In the genomic region with DNA sequence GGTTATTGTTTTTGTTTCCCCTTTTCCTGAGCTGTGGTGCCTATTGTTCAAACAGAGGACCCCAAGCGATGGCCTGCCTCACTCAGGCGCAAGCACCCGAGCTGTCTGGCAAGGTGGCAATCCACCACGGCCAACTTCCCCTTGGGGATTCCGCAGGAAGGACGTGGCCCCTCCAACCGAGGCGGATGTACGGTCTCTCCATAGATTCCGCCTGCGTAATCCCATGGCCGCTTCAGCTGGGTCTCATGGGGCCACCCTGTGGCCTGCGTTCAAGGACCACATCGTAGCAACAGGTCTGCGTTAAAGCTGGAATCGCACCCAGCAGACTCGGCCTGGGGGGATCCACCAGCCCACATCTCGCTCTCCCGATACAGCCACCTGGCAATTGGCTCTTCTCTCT, we compare ENCODE assay signal across 20 cellular contexts.
A peak's percentile ranks its signal among the peaks of the same experiment; 100 is the strongest.
DNase-seq lines count a peak whose midpoint lies in the region; ATAC-seq, FAIRE-seq and TF ChIP-seq lines count a peak whose summit lies in the region.
"Had no signal": no experiment of that assay in that cellular context is flagged by ENCODE, and none has a peak within 500 bp of the region (broad histone marks: within the 10 kb centered on the region; RNA-seq: fewer than 3 reads in every experiment).

No MANE protein-coding gene starts in this region.

- no peak overlapping the region for H3K9ac ChIP-seq in IMR-90 (ENCODE audit: low read depth, low read length)
- no peak overlapping the region for H3K9ac ChIP-seq in H1 (replicated peaks in 1 of 4; ENCODE audit: extremely low read depth in 1 of 4, low read depth in 3 of 4, low read length in 3 of 4)

- TF ChIP-seq RAD21 in IMR-90 (IDR thresholded peaks at IDR 0.05; ENCODE audit: low read length) = no peak
- TF ChIP-seq RAD21 in H1 (IDR thresholded peaks at IDR 0.05 in 1 of 2, conservative IDR thresholded peaks at IDR 0.05 in 1 of 2; ENCODE audit: low read depth in 2 of 2, low read length in 2 of 2) = no peak

- H3K9me3 Mint-ChIP-seq in natural killer cell = no peaks in the 10 kb centered on the region
- H3K9me3 Mint-ChIP-seq: effector memory CD8-positive, alpha-beta T cell; T-helper 2 cell treated with Interferon-gamma antibody and Interleukin-4, amounts not matched to agents 5 μg/mL and 100 μg/mL, for 36 hours had no signal

- no peak for ATAC-seq in IMR-90 (ENCODE audit: low read depth)
- peak in 2 of 3 donors; percentile 46 to 52 for ATAC-seq in natural killer cell
- ATAC-seq in GM18867 (IDR thresholded peaks at IDR 0.05; ENCODE audit: unreplicated experiment) = no peak
- ATAC-seq in GM18520 (IDR thresholded peaks at IDR 0.05; ENCODE audit: unreplicated experiment) = no peak
- ATAC-seq: effector memory CD8-positive, alpha-beta T cell; HCT116 had no signal

- H3K27me3 Mint-ChIP-seq in natural killer cell (ENCODE audit: low read depth in 2 of 2) = peaks cover 27 to 29% of the 10 kb centered on the region in 2 donors

- no peak overlapping the region for H2AFZ ChIP-seq in IMR-90 (replicated peaks; ENCODE audit: low read length, poor library complexity)
- no peak overlapping the region for H2AFZ ChIP-seq in H1 (ENCODE audit: low read length)

- H2BK120ac ChIP-seq in IMR-90 (ENCODE audit: low read depth, low read length) (no peak overlapping the region), H1 (replicated peaks; ENCODE audit: low read depth, low read length) (no peak overlapping the region)

- H3K56ac ChIP-seq in IMR-90 (ENCODE audit: extremely low read depth, insufficient read depth, low read length) = no peak overlapping the region
- H3K56ac ChIP-seq in H1 (replicated peaks; ENCODE audit: insufficient read length, low read depth, low read length) = no peak overlapping the region

- WGBS in IMR-90 (ENCODE audit: extremely low coverage in 2 of 2, insufficient read length in 1 of 2), 2 experiments = 95% methylated on average over 15 of the region's 19 CpGs; no CpG with 5 or more reads in 1 of the 2 experiments
- WGBS in H1 (ENCODE audit: extremely low coverage in 1 of 2, insufficient coverage in 1 of 2, insufficient read length in 1 of 2, insufficient replicate concordance in 2 of 2, low coverage in 1 of 2, low lambda C conversion rate in 2 of 2, missing lambda C conversion rate in 1 of 2), 2 experiments = 87% methylated on average over 19 of the region's 19 CpGs; no CpG with 5 or more reads in 1 of the 2 experiments

- no peak overlapping the region for H3K23ac ChIP-seq in IMR-90 (ENCODE audit: low read depth, low read length)
- no peak overlapping the region for H3K23ac ChIP-seq in H1 (ENCODE audit: insufficient read length)

- H2AK5ac ChIP-seq in IMR-90 (ENCODE audit: low read depth, low read length) (0 out of 2 replicates have a peak overlapping the region, but pooled peaks have one; percentile 37), H1 (ENCODE audit: low read depth, low read length) (no peak overlapping the region)

- no peak for FAIRE-seq in H1 (lab: Jason Lieb, UNC)

- H3K23me2 ChIP-seq in H1 (ENCODE audit: low read depth, low read length) = no peaks in the 10 kb centered on the region

- H3K27ac ChIP-seq in IMR-90 (ENCODE audit: insufficient read depth, low read length) (no peak overlapping the region), H1 (ENCODE audit: low read depth, low read length) (no peak overlapping the region)
- H3K27ac ChIP-seq: C4-2B, thyroid gland had no signal

- no peaks in the 10 kb centered on the region for H3K27me3 ChIP-seq in IMR-90 (ENCODE audit: control insufficient read depth, insufficient read depth, low read length)
- H3K27me3 ChIP-seq in H1 (replicated peaks in 1 of 4; ENCODE audit: control insufficient read depth in 3 of 4, extremely low read depth in 1 of 4, insufficient read depth in 3 of 4, low read length in 3 of 4) = no peaks in the 10 kb centered on the region
- H3K27me3 ChIP-seq: thyroid gland had no signal

- no peak for TF ChIP-seq EP300 in H1 (IDR thresholded peaks at IDR 0.05; ENCODE audit: borderline replicate concordance in 1 of 2, low read depth in 2 of 2, low read length in 2 of 2)

- DNase-seq in COLO668 (lab: John Stamatoyannopoulos, UW; ENCODE audit: unreplicated experiment) (peak; percentile 10), IMR-90 (no peak), H1 (ENCODE audit: low read depth in 1 of 2, low spot score in 2 of 2) (no peak), natural killer cell (no peak), SK-N-DZ (ENCODE audit: low spot score) (no peak), ecto neural progenitor cell (ENCODE audit: low spot score) (no peak)
- DNase-seq: activated T-cell treated with anti-CD3 and anti-CD28 coated beads for 4 hours; effector memory CD8-positive, alpha-beta T cell; NCI-H1417; NCI-H226; NK-92 treated with Interleukin-12 subunit alpha and Interleukin-12 subunit beta, amount 100 ng/mL, for 24 hours; retina; SHP77; thyroid gland had no signal

- H3K9me3 ChIP-seq in IMR-90 (ENCODE audit: control insufficient read depth, insufficient read depth, low read length) (no peaks in the 10 kb centered on the region), H1 (ENCODE audit: insufficient read depth in 2 of 2, low read depth in 1 of 2, low read length in 1 of 2) (no peaks in the 10 kb centered on the region)
- H3K9me3 ChIP-seq: thyroid gland had no signal

- no peak overlapping the region for H2BK5ac ChIP-seq in IMR-90 (ENCODE audit: low read depth, low read length, poor library complexity, severe bottlenecking)
- H2BK5ac ChIP-seq in H1 (ENCODE audit: low read depth, low read length) = no peak overlapping the region

- TF ChIP-seq CTCF in IMR-90 (conservative IDR thresholded peaks at IDR 0.05; ENCODE audit: low read depth, low read length) (no peak), H1 (IDR thresholded peaks at IDR 0.05; ENCODE audit: control extremely low read depth in 1 of 3, insufficient read depth in 1 of 3, low read depth in 1 of 3, low read length in 3 of 3) (no peak), natural killer cell (IDR thresholded peaks at IDR 0.05) (no peak)

- H2BK20ac ChIP-seq in IMR-90 (ENCODE audit: low read depth, low read length) (no peak overlapping the region), H1 (ENCODE audit: low read length) (no peak overlapping the region)

- in situ Hi-C loops in IMR-90 (cut with MboI; ENCODE audit: low sequenced_read_pairs) = no loop called here

- H3K79me1 ChIP-seq in IMR-90 (ENCODE audit: low read depth in 1 of 2, low read length in 2 of 2) (no peaks in the 10 kb centered on the region), H1 (ENCODE audit: low read depth, low read length) (no peaks in the 10 kb centered on the region)

- H2BK12ac ChIP-seq in H1 (ENCODE audit: low read depth, low read length) = no peak overlapping the region

- H3K4me2 ChIP-seq in IMR-90 (ENCODE audit: low read depth, low read length) = no peak overlapping the region
- no peak overlapping the region for H3K4me2 ChIP-seq in H1 (ENCODE audit: insufficient read depth in 1 of 2, low read depth in 2 of 2, low read length in 2 of 2)

- BruUV-seq in IMR-90 (replicated peaks; lab: Mats Ljungman, UMichigan) = no TSS peak

- H3K27ac Mint-ChIP-seq in natural killer cell = no peak overlapping the region
- H3K27ac Mint-ChIP-seq: activated naive CD8-positive, alpha-beta T cell; effector memory CD8-positive, alpha-beta T cell; T-helper 2 cell treated with Interferon-gamma antibody and Interleukin-4, amounts not matched to agents 5 μg/mL and 100 μg/mL, for 36 hours had no signal

- H4K20me1 ChIP-seq in IMR-90 (ENCODE audit: insufficient read depth, low read length) (no peaks in the 10 kb centered on the region; the same call in 1 of the 2 replicates), H1 (replicated peaks in 1 of 2; ENCODE audit: control insufficient read depth in 1 of 2, insufficient read depth in 2 of 2, low read length in 2 of 2) (no peaks in the 10 kb centered on the region)

- H4K5ac ChIP-seq in IMR-90 (ENCODE audit: low read depth, low read length) (no peak overlapping the region), H1 (ENCODE audit: insufficient read length, low read depth, low read length) (no peak overlapping the region)

- H3K4me3 ChIP-seq in IMR-90 (ENCODE audit: insufficient read depth, low read depth, low read length) = no peak overlapping the region
- no peak overlapping the region for H3K4me3 ChIP-seq in H1 (ENCODE audit: extremely low read depth in 1 of 4, insufficient read depth in 2 of 4, low read depth in 3 of 4, low read length in 4 of 4)
- H3K4me3 ChIP-seq: thyroid gland had no signal

- CTCF ChIA-PET in IMR-90 (lab: Yijun Ruan, JAX) = no interaction called here
- CTCF ChIA-PET in H1 (lab: Charles Lee; ENCODE audit: partially characterized antibody) = interaction anchor here (1.0 to 6.6 kb wide), 3 partner anchors 13 to 194 kb away, joined by 3 to 48 read pairs (median 4); no protein-coding TSS in a partner anchor

- no peaks in the 10 kb centered on the region for H3K79me2 ChIP-seq in H1 (ENCODE audit: control insufficient read depth in 1 of 2, insufficient read depth in 2 of 2, low read length in 2 of 2)

- POLR2A ChIA-PET in IMR-90 (lab: Charles Lee; ENCODE audit: unreplicated experiment) = no interaction called here
- POLR2A ChIA-PET in H1 (lab: Charles Lee; ENCODE audit: partially characterized antibody) = interaction anchor here (0.6 to 1.5 kb wide), 3 partner anchors 14 to 80 kb away, joined by 3 read pairs; partner anchors contain the start of gene CEBPB

- H3K4ac ChIP-seq in IMR-90 (ENCODE audit: low read depth, low read length) = no peak overlapping the region
- no peak overlapping the region for H3K4ac ChIP-seq in H1 (replicated peaks; ENCODE audit: insufficient read length, low read depth, low read length)

- H3K9me1 ChIP-seq in IMR-90 (ENCODE audit: insufficient read depth, low read length) = peaks cover 4% of the 10 kb centered on the region

- TF ChIP-seq POLR2A in IMR-90 (IDR thresholded peaks at IDR 0.05; ENCODE audit: low read depth, low read length) (no peak), H1 (IDR thresholded peaks at IDR 0.05; ENCODE audit: control extremely low read depth in 1 of 2, low read depth in 2 of 2, low read length in 2 of 2) (no peak)

- H3K36me3 Mint-ChIP-seq in natural killer cell = no peaks in the 10 kb centered on the region
- H3K36me3 Mint-ChIP-seq: activated naive CD8-positive, alpha-beta T cell had no signal

- H2BK15ac ChIP-seq in IMR-90 (ENCODE audit: low read depth, low read length) = no peak overlapping the region
- H2BK15ac ChIP-seq in H1 (ENCODE audit: low read length) = no peak overlapping the region

- intact Hi-C loops in IMR-90 (cut with micrococcal nuclease) = no loop called here
- intact Hi-C loops in natural killer cell (cut with micrococcal nuclease) = no loop called here

- H3K18ac ChIP-seq in IMR-90 (ENCODE audit: low read depth, low read length) = no peak overlapping the region
- no peak overlapping the region for H3K18ac ChIP-seq in H1 (ENCODE audit: extremely low read depth, low read length)

- H3K4me3 Mint-ChIP-seq in natural killer cell = no peak overlapping the region
- H3K4me3 Mint-ChIP-seq: activated naive CD8-positive, alpha-beta T cell; effector memory CD8-positive, alpha-beta T cell; T-helper 2 cell treated with Interferon-gamma antibody and Interleukin-4, amounts not matched to agents 5 μg/mL and 100 μg/mL, for 36 hours had no signal

- peaks cover 0 to 33% of the 10 kb centered on the region in 2 donors for H3K4me1 Mint-ChIP-seq in natural killer cell

- dilution Hi-C loops in IMR-90 (cut with HindIII; ENCODE audit: low sequenced_read_pairs, unreplicated experiment) = no loop called here

- H4K8ac ChIP-seq in IMR-90 (ENCODE audit: low read depth in 2 of 2, low read length in 2 of 2) = no peak overlapping the region
- 0 out of 2 replicates have a peak overlapping the region, but pooled peaks have one; percentile 14 for H4K8ac ChIP-seq in H1 (ENCODE audit: extremely low read depth, insufficient read depth, low read length)

- H2AK9ac ChIP-seq in IMR-90 (replicated peaks; ENCODE audit: low read depth, low read length, poor library complexity) = no peak overlapping the region

- no peak overlapping the region for H3K14ac ChIP-seq in IMR-90 (replicated peaks; ENCODE audit: low read depth, low read length)
- H3K14ac ChIP-seq in H1 (ENCODE audit: insufficient read length) = no peak overlapping the region

- peaks cover 6% of the 10 kb centered on the region; the same call in 1 of the 2 replicates for H3K4me1 ChIP-seq in IMR-90 (ENCODE audit: control insufficient read depth, insufficient read depth, low read length)
- peaks cover 4 to 9% (median 8%) of the 10 kb centered on the region in 4 experiments; a peak in 6 of 7 replicates for H3K4me1 ChIP-seq in H1 (replicated peaks in 1 of 4; ENCODE audit: control insufficient read depth in 3 of 4, insufficient read depth in 4 of 4, low read length in 3 of 4)

- H4K91ac ChIP-seq in IMR-90 (ENCODE audit: insufficient read depth, low read depth, low read length) (no peak overlapping the region), H1 (replicated peaks; ENCODE audit: insufficient read length, low read length) (no peak overlapping the region)

- H3K36me3 ChIP-seq in IMR-90 (ENCODE audit: control insufficient read depth, insufficient read depth, low read length) (no peaks in the 10 kb centered on the region), H1 (ENCODE audit: control insufficient read depth in 2 of 4, insufficient read depth in 4 of 4, low read length in 3 of 4) (no peaks in the 10 kb centered on the region)
- H3K36me3 ChIP-seq: thyroid gland had no signal

Comparison
In these comparisons a context has a peak if more than half of its experiments do, and no peak if none do; other contexts are left out.
1. ATAC-seq: peak in natural killer cell (2 of 3); none in IMR-90 (single experiment), GM18867 (single experiment) and GM18520 (single experiment).